In the genomic region with DNA sequence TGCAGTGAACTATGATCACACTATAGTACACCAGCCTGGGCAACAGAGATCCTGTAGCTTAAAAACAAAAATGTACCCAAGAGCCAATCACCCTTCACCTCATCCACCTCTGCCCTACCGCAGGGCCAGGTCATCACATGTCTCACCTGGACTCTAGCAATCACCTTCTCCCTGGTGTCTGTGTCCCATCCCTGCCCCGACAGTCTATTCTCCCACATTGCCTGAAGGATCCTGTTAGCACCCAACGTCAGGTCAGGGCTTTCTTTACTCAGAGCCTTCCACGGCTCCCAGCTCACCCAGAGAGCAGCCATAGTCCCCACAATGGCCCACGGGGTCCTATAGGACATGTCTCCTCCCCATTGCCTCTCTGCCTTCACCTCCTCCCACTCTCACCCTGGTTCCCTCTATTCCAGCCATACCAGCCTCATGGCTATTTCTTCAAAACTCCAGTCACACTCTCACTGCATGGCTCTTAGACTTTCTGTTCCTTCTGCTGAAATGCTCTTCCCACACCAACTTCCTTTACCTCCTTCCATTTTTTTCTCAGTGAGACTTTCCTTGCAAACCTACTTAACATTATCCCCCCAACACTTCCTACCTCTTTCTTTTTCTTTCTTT, we compare ENCODE assay signal across 18 cellular contexts.
"Had no signal": no experiment of that assay in that cellular context is flagged by ENCODE, and none has a peak within 500 bp of the region (broad histone marks: within the 10 kb centered on the region; RNA-seq: fewer than 3 reads in every experiment).

No MANE protein-coding gene starts in this region.

- H3K27me3 ChIP-seq: adrenal gland, sigmoid colon had no signal

- H3K9me3 Mint-ChIP-seq: activated CD4-positive, alpha-beta memory T cell treated with anti-CD3 and anti-CD28 coated beads, Interleukin-2, amount 10 ng/mL, durations not matched to agents 7 days and 5 days; activated naive CD4-positive, alpha-beta T cell treated with anti-CD3 and anti-CD28 coated beads, Interleukin-2, amount 10 ng/mL, durations not matched to agents 7 days and 5 days; effector memory CD8-positive, alpha-beta T cell; immature natural killer cell; naive thymus-derived CD8-positive, alpha-beta T cell; stimulated activated effector memory CD8-positive, alpha-beta T cell treated with anti-CD3 and anti-CD28 coated beads, Interleukin-12 subunit alpha, Interleukin-12 subunit beta, amount 100 ng/mL, for 72 hours; WTC11 had no signal

- H3K9ac ChIP-seq: parathyroid adenoma had no signal

- DNase-seq: activated CD4-positive, alpha-beta memory T cell treated with anti-CD3 and anti-CD28 coated beads, Interleukin-2, amount 10 ng/mL, durations not matched to agents 7 days and 5 days; activated CD4-positive, alpha-beta T cell treated with anti-CD3 and anti-CD28 coated beads for 4 hours; activated effector memory CD4-positive, alpha-beta T cell treated with Interleukin-2 at 50 U/mL for 16 hours; activated naive CD4-positive, alpha-beta T cell treated with anti-CD3 and anti-CD28 coated beads, Interleukin-2, amount 10 ng/mL, durations not matched to agents 7 days and 5 days; activated T-cell treated with anti-CD3 and anti-CD28 coated beads, Interleukin-2, amount 50 U/mL, for 1 hour; effector memory CD8-positive, alpha-beta T cell; esophagus squamous epithelium; immature natural killer cell; kidney glomerular epithelial cell; left ventricle myocardium superior; naive thymus-derived CD8-positive, alpha-beta T cell; sigmoid colon; stimulated activated CD4-positive, alpha-beta T cell treated with anti-CD3 and anti-CD28 coated beads, Interleukin-4, amount 100 ng/mL, for 24 hours had no signal

- H3K27ac ChIP-seq: adrenal gland, esophagus squamous epithelium, parathyroid adenoma, sigmoid colon, thoracic aorta had no signal

- H3K36me3 ChIP-seq: adrenal gland, esophagus squamous epithelium, sigmoid colon, thoracic aorta had no signal

- ATAC-seq: effector memory CD8-positive, alpha-beta T cell; left ventricle myocardium superior; naive thymus-derived CD8-positive, alpha-beta T cell; stimulated activated effector memory CD8-positive, alpha-beta T cell treated with anti-CD3 and anti-CD28 coated beads, Interleukin-12 subunit alpha, Interleukin-12 subunit beta, amount 100 ng/mL, for 72 hours; WTC11 had no signal

- H3K27me3 Mint-ChIP-seq: effector memory CD8-positive, alpha-beta T cell; naive thymus-derived CD8-positive, alpha-beta T cell had no signal

- H3K4me3 ChIP-seq: adrenal gland, esophagus squamous epithelium, sigmoid colon, thoracic aorta had no signal

- H3K36me3 Mint-ChIP-seq: activated naive CD4-positive, alpha-beta T cell treated with anti-CD3 and anti-CD28 coated beads, Interleukin-2, amount 10 ng/mL, durations not matched to agents 7 days and 5 days; immature natural killer cell; naive thymus-derived CD8-positive, alpha-beta T cell; stimulated activated effector memory CD8-positive, alpha-beta T cell treated with anti-CD3 and anti-CD28 coated beads, Interleukin-12 subunit alpha, Interleukin-12 subunit beta, amount 100 ng/mL, for 72 hours; WTC11 had no signal

- H3K9me3 ChIP-seq: adrenal gland, esophagus squamous epithelium, sigmoid colon, thoracic aorta had no signal

- H3K4me1 Mint-ChIP-seq: activated CD4-positive, alpha-beta memory T cell treated with anti-CD3 and anti-CD28 coated beads, Interleukin-2, amount 10 ng/mL, durations not matched to agents 7 days and 5 days; activated naive CD4-positive, alpha-beta T cell treated with anti-CD3 and anti-CD28 coated beads, Interleukin-2, amount 10 ng/mL, durations not matched to agents 7 days and 5 days; stimulated activated effector memory CD8-positive, alpha-beta T cell treated with anti-CD3 and anti-CD28 coated beads, Interleukin-12 subunit alpha, Interleukin-12 subunit beta, amount 100 ng/mL, for 72 hours had no signal

- H3K4me3 Mint-ChIP-seq: activated CD4-positive, alpha-beta memory T cell treated with anti-CD3 and anti-CD28 coated beads, Interleukin-2, amount 10 ng/mL, durations not matched to agents 7 days and 5 days; activated naive CD4-positive, alpha-beta T cell treated with anti-CD3 and anti-CD28 coated beads, Interleukin-2, amount 10 ng/mL, durations not matched to agents 7 days and 5 days; effector memory CD8-positive, alpha-beta T cell; immature natural killer cell; naive thymus-derived CD8-positive, alpha-beta T cell; stimulated activated effector memory CD8-positive, alpha-beta T cell treated with anti-CD3 and anti-CD28 coated beads, Interleukin-12 subunit alpha, Interleukin-12 subunit beta, amount 100 ng/mL, for 72 hours; WTC11 had no signal

- H3K79me2 ChIP-seq: parathyroid adenoma had no signal

- H3K4me1 ChIP-seq: adrenal gland, parathyroid adenoma had no signal

- H3K27ac Mint-ChIP-seq: activated CD4-positive, alpha-beta memory T cell treated with anti-CD3 and anti-CD28 coated beads, Interleukin-2, amount 10 ng/mL, durations not matched to agents 7 days and 5 days; activated naive CD4-positive, alpha-beta T cell treated with anti-CD3 and anti-CD28 coated beads, Interleukin-2, amount 10 ng/mL, durations not matched to agents 7 days and 5 days; effector memory CD8-positive, alpha-beta T cell; stimulated activated effector memory CD8-positive, alpha-beta T cell treated with anti-CD3 and anti-CD28 coated beads, Interleukin-12 subunit alpha, Interleukin-12 subunit beta, amount 100 ng/mL, for 72 hours; WTC11 had no signal
